In the genomic region with DNA sequence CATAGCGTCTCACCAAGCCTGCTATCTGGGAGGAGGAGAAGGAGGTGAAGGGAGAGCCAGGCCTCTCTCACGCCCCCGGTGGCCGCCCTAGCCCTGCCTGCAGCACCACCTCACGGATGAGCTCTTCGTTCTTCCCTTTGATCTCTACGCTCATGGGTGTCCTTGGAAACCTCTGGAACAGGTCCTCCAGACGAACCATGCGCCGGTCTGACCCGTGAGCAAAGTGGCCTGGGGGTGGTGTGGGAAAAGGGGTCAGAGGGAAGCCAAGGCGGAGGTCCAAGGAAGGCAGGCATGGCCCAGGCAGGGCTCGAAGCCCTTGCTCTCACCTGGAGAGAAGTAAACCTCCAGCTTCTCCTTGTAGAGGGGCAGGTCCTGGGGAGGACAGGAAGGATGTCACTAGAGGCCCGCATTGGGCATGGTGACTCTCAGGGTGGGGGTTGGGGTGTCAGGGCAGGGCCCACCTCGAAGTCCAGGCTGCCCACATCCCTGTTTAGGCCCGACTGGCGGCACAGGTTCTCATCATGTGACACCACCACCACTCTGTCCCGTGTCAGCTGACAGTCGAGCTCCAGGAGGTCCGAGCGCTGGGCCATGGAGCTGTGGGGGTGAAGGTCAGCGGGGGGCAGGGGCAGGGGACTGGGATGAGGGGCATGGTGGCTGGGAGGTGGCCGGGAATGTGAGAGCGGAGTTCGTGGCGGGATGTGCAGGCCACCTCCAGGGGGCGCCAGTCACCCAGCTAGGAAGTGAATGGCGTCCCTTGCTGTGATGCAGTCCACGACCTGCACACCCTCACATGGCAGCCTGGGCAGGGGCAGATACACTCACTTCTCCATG, we compare ENCODE assay signal across 1 cellular context.
TF ChIP-seq lines count a peak whose summit lies in the region.

No MANE protein-coding gene starts in this region.

TF ChIP-seq in HepG2, 621 proteins besides CTCF, POLR2A, EP300 and RAD21 (continued from another document and continues in another):
- peak; percentile 45; the same call in 1 of the 2 replicates for TF ChIP-seq KDM2A (CRISPR knock-in tag; IDR thresholded peaks at IDR 0.05; ENCODE audit: borderline replicate concordance, low read depth)
- TF ChIP-seq, protein P1, sequence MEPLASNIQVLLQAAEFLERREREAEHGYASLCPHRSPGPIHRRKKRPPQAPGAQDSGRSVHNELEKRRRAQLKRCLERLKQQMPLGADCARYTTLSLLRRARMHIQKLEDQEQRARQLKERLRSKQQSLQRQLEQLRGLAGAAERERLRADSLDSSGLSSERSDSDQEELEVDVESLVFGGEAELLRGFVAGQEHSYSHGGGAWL (CRISPR knock-in tag; IDR thresholded peaks at IDR 0.05): peak; percentile 54; the same call in 1 of the 2 replicates
- no peak for TF ChIP-seq NFE2 (CRISPR knock-in tag; IDR thresholded peaks at IDR 0.05)
- TF ChIP-seq ATF1 (CRISPR knock-in tag; IDR thresholded peaks at IDR 0.05): no peak
- TF ChIP-seq, protein P2, sequence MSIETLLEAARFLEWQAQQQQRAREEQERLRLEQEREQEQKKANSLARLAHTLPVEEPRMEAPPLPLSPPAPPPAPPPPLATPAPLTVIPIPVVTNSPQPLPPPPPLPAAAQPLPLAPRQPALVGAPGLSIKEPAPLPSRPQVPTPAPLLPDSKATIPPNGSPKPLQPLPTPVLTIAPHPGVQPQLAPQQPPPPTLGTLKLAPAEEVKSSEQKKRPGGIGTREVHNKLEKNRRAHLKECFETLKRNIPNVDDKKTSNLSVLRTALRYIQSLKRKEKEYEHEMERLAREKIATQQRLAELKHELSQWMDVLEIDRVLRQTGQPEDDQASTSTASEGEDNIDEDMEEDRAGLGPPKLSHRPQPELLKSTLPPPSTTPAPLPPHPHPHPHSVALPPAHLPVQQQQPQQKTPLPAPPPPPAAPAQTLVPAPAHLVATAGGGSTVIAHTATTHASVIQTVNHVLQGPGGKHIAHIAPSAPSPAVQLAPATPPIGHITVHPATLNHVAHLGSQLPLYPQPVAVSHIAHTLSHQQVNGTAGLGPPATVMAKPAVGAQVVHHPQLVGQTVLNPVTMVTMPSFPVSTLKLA (IDR thresholded peaks at IDR 0.05): no peak
- peak; percentile 92; the same call in 1 of the 2 replicates for TF ChIP-seq ZNF775 (CRISPR knock-in tag; IDR thresholded peaks at IDR 0.05; ENCODE audit: borderline replicate concordance)
- TF ChIP-seq MZF1 (CRISPR knock-in tag; IDR thresholded peaks at IDR 0.05; ENCODE audit: borderline replicate concordance): no peak
- no peak for TF ChIP-seq MIXL1 (CRISPR knock-in tag; IDR thresholded peaks at IDR 0.05)
- TF ChIP-seq GPN1 (CRISPR knock-in tag; IDR thresholded peaks at IDR 0.05; ENCODE audit: borderline replicate concordance): no peak
- TF ChIP-seq ZNF17 (CRISPR knock-in tag; IDR thresholded peaks at IDR 0.05): no peak
- peak; percentile 96 for TF ChIP-seq XRCC5 (optimal IDR thresholded peaks at IDR 0.05; ENCODE audit: low read length)
- TF ChIP-seq PRMT3 (CRISPR knock-in tag; IDR thresholded peaks at IDR 0.05; ENCODE audit: borderline replicate concordance, low read depth): no peak; the same call in 1 of the 2 replicates
- TF ChIP-seq ZNF564 (CRISPR knock-in tag; IDR thresholded peaks at IDR 0.05): 0 out of 2 replicates have a peak, but pooled peaks have one; percentile 34
- no peak for TF ChIP-seq KMT2B (CRISPR knock-in tag; IDR thresholded peaks at IDR 0.05)
- TF ChIP-seq PATZ1 (CRISPR knock-in tag; IDR thresholded peaks at IDR 0.05): peak; percentile 50
- peak; percentile 64 for TF ChIP-seq ZNF724P (CRISPR knock-in tag; IDR thresholded peaks at IDR 0.05; ENCODE audit: borderline replicate concordance)
- peak; percentile 89 for TF ChIP-seq SALL1 (CRISPR knock-in tag; IDR thresholded peaks at IDR 0.05)
- no peak for TF ChIP-seq ZNF816 (CRISPR knock-in tag; IDR thresholded peaks at IDR 0.05; ENCODE audit: borderline replicate concordance)
- 0 out of 2 replicates have a peak, but pooled peaks have one; percentile 22 for TF ChIP-seq ZNF629 (CRISPR knock-in tag; conservative IDR thresholded peaks at IDR 0.05)
- TF ChIP-seq ZNF782 (CRISPR knock-in tag; IDR thresholded peaks at IDR 0.05; ENCODE audit: borderline replicate concordance): peak; percentile 81; the same call in 1 of the 2 replicates
- TF ChIP-seq FOSL1 (CRISPR knock-in tag; IDR thresholded peaks at IDR 0.05; ENCODE audit: borderline replicate concordance): no peak
- peak; percentile 89; the same call in 1 of the 2 replicates for TF ChIP-seq ZNF784 (CRISPR knock-in tag; IDR thresholded peaks at IDR 0.05; ENCODE audit: borderline replicate concordance)
- 0 out of 2 replicates have a peak, but pooled peaks have one; percentile 0 for TF ChIP-seq NAIF1 (CRISPR knock-in tag; IDR thresholded peaks at IDR 0.05; ENCODE audit: borderline replicate concordance)
- peak; percentile 61; the same call in 1 of the 2 replicates for TF ChIP-seq FOXO1 (CRISPR knock-in tag; IDR thresholded peaks at IDR 0.05)
- no peak for TF ChIP-seq ZMAT5 (CRISPR knock-in tag; IDR thresholded peaks at IDR 0.05; ENCODE audit: borderline replicate concordance, low read depth)
- no peak for TF ChIP-seq SRSF4 (IDR thresholded peaks at IDR 0.05; ENCODE audit: low read depth, low read length, poor library complexity, severe bottlenecking)
- peak; percentile 56; the same call in 1 of the 2 replicates for TF ChIP-seq MEF2D (CRISPR knock-in tag; IDR thresholded peaks at IDR 0.05)
- 0 out of 2 replicates have a peak, but pooled peaks have one; percentile 26 for TF ChIP-seq DNMT1 (CRISPR knock-in tag; IDR thresholded peaks at IDR 0.05)
- peak; percentile 96 for TF ChIP-seq ZNF33B (CRISPR knock-in tag; IDR thresholded peaks at IDR 0.05)
- TF ChIP-seq ZBTB7A (CRISPR knock-in tag; IDR thresholded peaks at IDR 0.05): peak; percentile 49; the same call in 1 of the 2 replicates
- TF ChIP-seq ZGPAT (CRISPR knock-in tag; IDR thresholded peaks at IDR 0.05): no peak
- peak; percentile 46; the same call in 1 of the 2 replicates for TF ChIP-seq ZNF543 (CRISPR knock-in tag; IDR thresholded peaks at IDR 0.05)
- no peak; the same call in 1 of the 2 replicates for TF ChIP-seq SNAI1 (CRISPR knock-in tag; IDR thresholded peaks at IDR 0.05; ENCODE audit: borderline replicate concordance)
- no peak for TF ChIP-seq SMYD3 (CRISPR knock-in tag; IDR thresholded peaks at IDR 0.05)
- TF ChIP-seq HDAC6 (IDR thresholded peaks at IDR 0.05; ENCODE audit: low read depth, low read length): no peak
- no peak for TF ChIP-seq SOX13 (IDR thresholded peaks at IDR 0.05)
- TF ChIP-seq SOX13 (CRISPR knock-in tag; conservative IDR thresholded peaks at IDR 0.05 in 1 of 2, IDR thresholded peaks at IDR 0.05 in 1 of 2): no peak; a peak in 1 of 4 replicates
- TF ChIP-seq SRY (CRISPR knock-in tag; IDR thresholded peaks at IDR 0.05): peak; percentile 68; the same call in 1 of the 2 replicates
- TF ChIP-seq KDM6A (CRISPR knock-in tag; IDR thresholded peaks at IDR 0.05; ENCODE audit: low read depth): no peak
- TF ChIP-seq JUND (CRISPR knock-in tag; IDR thresholded peaks at IDR 0.05): peak; percentile 41; the same call in 1 of the 2 replicates
- no peak for TF ChIP-seq SRF (IDR thresholded peaks at IDR 0.05; ENCODE audit: low read depth, low read length)
- TF ChIP-seq ZFY (CRISPR knock-in tag; IDR thresholded peaks at IDR 0.05): peak; percentile 89
- TF ChIP-seq MAFK (conservative IDR thresholded peaks at IDR 0.05 in 1 of 2, IDR thresholded peaks at IDR 0.05 in 1 of 2; ENCODE audit: low read length in 2 of 2): no peak
- TF ChIP-seq ZNF484 (CRISPR knock-in tag; IDR thresholded peaks at IDR 0.05; ENCODE audit: borderline replicate concordance, low read depth): no peak
- peak; percentile 37; the same call in 1 of the 2 replicates for TF ChIP-seq ZNF292 (CRISPR knock-in tag; IDR thresholded peaks at IDR 0.05; ENCODE audit: borderline replicate concordance, low read depth)
- TF ChIP-seq ZNF264 (CRISPR knock-in tag; IDR thresholded peaks at IDR 0.05): peak; percentile 75; the same call in 1 of the 2 replicates
- TF ChIP-seq ZNF563 (CRISPR knock-in tag; IDR thresholded peaks at IDR 0.05): peak; percentile 93
- no peak for TF ChIP-seq HINFP (CRISPR knock-in tag; IDR thresholded peaks at IDR 0.05; ENCODE audit: low read depth)
- TF ChIP-seq, protein P3, sequence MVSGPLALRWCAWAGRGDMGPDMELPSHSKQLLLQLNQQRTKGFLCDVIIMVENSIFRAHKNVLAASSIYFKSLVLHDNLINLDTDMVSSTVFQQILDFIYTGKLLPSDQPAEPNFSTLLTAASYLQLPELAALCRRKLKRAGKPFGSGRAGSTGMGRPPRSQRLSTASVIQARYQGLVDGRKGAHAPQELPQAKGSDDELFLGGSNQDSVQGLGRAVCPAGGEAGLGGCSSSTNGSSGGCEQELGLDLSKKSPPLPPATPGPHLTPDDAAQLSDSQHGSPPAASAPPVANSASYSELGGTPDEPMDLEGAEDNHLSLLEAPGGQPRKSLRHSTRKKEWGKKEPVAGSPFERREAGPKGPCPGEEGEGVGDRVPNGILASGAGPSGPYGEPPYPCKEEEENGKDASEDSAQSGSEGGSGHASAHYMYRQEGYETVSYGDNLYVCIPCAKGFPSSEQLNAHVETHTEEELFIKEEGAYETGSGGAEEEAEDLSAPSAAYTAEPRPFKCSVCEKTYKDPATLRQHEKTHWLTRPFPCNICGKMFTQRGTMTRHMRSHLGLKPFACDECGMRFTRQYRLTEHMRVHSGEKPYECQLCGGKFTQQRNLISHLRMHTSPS (CRISPR knock-in tag; IDR thresholded peaks at IDR 0.05; ENCODE audit: low read depth): no peak
- TF ChIP-seq HOXA5 (CRISPR knock-in tag; IDR thresholded peaks at IDR 0.05): peak; percentile 48; the same call in 1 of the 2 replicates
- TF ChIP-seq ZNF260 (CRISPR knock-in tag; IDR thresholded peaks at IDR 0.05; ENCODE audit: borderline replicate concordance, low read depth): 0 out of 2 replicates have a peak, but pooled peaks have one; percentile 31
- peak; percentile 87 for TF ChIP-seq ZNF607 (CRISPR knock-in tag; IDR thresholded peaks at IDR 0.05; ENCODE audit: borderline replicate concordance)
- peak; percentile 46; the same call in 1 of the 2 replicates for TF ChIP-seq FOXA3 (CRISPR knock-in tag; IDR thresholded peaks at IDR 0.05)
- peak; percentile 91 for TF ChIP-seq NR2C2 (CRISPR knock-in tag; IDR thresholded peaks at IDR 0.05; ENCODE audit: borderline replicate concordance)
- TF ChIP-seq, protein P4, sequence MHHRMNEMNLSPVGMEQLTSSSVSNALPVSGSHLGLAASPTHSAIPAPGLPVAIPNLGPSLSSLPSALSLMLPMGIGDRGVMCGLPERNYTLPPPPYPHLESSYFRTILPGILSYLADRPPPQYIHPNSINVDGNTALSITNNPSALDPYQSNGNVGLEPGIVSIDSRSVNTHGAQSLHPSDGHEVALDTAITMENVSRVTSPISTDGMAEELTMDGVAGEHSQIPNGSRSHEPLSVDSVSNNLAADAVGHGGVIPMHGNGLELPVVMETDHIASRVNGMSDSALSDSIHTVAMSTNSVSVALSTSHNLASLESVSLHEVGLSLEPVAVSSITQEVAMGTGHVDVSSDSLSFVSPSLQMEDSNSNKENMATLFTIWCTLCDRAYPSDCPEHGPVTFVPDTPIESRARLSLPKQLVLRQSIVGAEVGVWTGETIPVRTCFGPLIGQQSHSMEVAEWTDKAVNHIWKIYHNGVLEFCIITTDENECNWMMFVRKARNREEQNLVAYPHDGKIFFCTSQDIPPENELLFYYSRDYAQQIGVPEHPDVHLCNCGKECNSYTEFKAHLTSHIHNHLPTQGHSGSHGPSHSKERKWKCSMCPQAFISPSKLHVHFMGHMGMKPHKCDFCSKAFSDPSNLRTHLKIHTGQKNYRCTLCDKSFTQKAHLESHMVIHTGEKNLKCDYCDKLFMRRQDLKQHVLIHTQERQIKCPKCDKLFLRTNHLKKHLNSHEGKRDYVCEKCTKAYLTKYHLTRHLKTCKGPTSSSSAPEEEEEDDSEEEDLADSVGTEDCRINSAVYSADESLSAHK (CRISPR knock-in tag; IDR thresholded peaks at IDR 0.05; ENCODE audit: borderline replicate concordance): no peak
